Comparison of ENCODE assay signal across 1 cellular context in genomic region chr14:34139160-34140121, GRCh38.
TF ChIP-seq lines count a peak whose summit lies in the region.
"Not testable (repeated sequence)": the region's sequence is repeated elsewhere in the genome, so short reads cannot be mapped to it uniquely, and the experiment has no call there.

No MANE protein-coding gene starts in this region.

TF ChIP-seq in HepG2, 621 proteins besides CTCF, POLR2A, EP300 and RAD21 (continued from another document and continues in another):
- 0 out of 2 replicates have a peak, but pooled peaks have one; percentile 45 for TF ChIP-seq ZNF782 (CRISPR knock-in tag; IDR thresholded peaks at IDR 0.05; ENCODE audit: borderline replicate concordance)
- TF ChIP-seq ARID4A (CRISPR knock-in tag; IDR thresholded peaks at IDR 0.05; ENCODE audit: borderline replicate concordance), result peak; percentile 55; the same call in 1 of the 2 replicates
- TF ChIP-seq, protein P1, sequence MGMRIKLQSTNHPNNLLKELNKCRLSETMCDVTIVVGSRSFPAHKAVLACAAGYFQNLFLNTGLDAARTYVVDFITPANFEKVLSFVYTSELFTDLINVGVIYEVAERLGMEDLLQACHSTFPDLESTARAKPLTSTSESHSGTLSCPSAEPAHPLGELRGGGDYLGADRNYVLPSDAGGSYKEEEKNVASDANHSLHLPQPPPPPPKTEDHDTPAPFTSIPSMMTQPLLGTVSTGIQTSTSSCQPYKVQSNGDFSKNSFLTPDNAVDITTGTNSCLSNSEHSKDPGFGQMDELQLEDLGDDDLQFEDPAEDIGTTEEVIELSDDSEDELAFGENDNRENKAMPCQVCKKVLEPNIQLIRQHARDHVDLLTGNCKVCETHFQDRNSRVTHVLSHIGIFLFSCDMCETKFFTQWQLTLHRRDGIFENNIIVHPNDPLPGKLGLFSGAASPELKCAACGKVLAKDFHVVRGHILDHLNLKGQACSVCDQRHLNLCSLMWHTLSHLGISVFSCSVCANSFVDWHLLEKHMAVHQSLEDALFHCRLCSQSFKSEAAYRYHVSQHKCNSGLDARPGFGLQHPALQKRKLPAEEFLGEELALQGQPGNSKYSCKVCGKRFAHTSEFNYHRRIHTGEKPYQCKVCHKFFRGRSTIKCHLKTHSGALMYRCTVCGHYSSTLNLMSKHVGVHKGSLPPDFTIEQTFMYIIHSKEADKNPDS (CRISPR knock-in tag; IDR thresholded peaks at IDR 0.05), result 0 out of 2 replicates have a peak, but pooled peaks have one; percentile 28
- peak; percentile 83 for TF ChIP-seq ZNF124 (CRISPR knock-in tag; IDR thresholded peaks at IDR 0.05)
- TF ChIP-seq, protein P2, sequence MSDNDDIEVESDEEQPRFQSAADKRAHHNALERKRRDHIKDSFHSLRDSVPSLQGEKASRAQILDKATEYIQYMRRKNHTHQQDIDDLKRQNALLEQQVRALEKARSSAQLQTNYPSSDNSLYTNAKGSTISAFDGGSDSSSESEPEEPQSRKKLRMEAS (IDR thresholded peaks at IDR 0.05), result peak; percentile 20; the same call in 1 of the 2 replicates
- peak; percentile 38; the same call in 1 of the 2 replicates for TF ChIP-seq NFATC3 (CRISPR knock-in tag; IDR thresholded peaks at IDR 0.05)
- TF ChIP-seq ZBTB7A (CRISPR knock-in tag; IDR thresholded peaks at IDR 0.05), result 0 out of 2 replicates have a peak, but pooled peaks have one; percentile 34
- TF ChIP-seq ZNF264 (CRISPR knock-in tag; IDR thresholded peaks at IDR 0.05), result 0 out of 2 replicates have a peak, but pooled peaks have one; percentile 51
- not testable (repeated sequence) for TF ChIP-seq GABPA (IDR thresholded peaks at IDR 0.05; ENCODE audit: low read depth, low read length)
- TF ChIP-seq GABPA (CRISPR knock-in tag; IDR thresholded peaks at IDR 0.05; ENCODE audit: low read depth), result peak; percentile 28; the same call in 1 of the 2 replicates
- peak; percentile 85 for TF ChIP-seq SALL1 (CRISPR knock-in tag; IDR thresholded peaks at IDR 0.05)
- 0 out of 2 replicates have a peak, but pooled peaks have one; percentile 6 for TF ChIP-seq ZNF263 (CRISPR knock-in tag; IDR thresholded peaks at IDR 0.05)
- 0 out of 2 replicates have a peak, but pooled peaks have one; percentile 70 for TF ChIP-seq ETV6 (CRISPR knock-in tag; conservative IDR thresholded peaks at IDR 0.05)
- TF ChIP-seq, protein P3, sequence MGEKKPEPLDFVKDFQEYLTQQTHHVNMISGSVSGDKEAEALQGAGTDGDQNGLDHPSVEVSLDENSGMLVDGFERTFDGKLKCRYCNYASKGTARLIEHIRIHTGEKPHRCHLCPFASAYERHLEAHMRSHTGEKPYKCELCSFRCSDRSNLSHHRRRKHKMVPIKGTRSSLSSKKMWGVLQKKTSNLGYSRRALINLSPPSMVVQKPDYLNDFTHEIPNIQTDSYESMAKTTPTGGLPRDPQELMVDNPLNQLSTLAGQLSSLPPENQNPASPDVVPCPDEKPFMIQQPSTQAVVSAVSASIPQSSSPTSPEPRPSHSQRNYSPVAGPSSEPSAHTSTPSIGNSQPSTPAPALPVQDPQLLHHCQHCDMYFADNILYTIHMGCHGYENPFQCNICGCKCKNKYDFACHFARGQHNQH (CRISPR knock-in tag; IDR thresholded peaks at IDR 0.05), result peak; percentile 79
- 0 out of 2 replicates have a peak, but pooled peaks have one; percentile 45 for TF ChIP-seq MXD4 (CRISPR knock-in tag; IDR thresholded peaks at IDR 0.05)
- TF ChIP-seq GATAD2A (CRISPR knock-in tag; IDR thresholded peaks at IDR 0.05), result peak; percentile 87
- TF ChIP-seq ZNF556 (CRISPR knock-in tag; IDR thresholded peaks at IDR 0.05; ENCODE audit: borderline replicate concordance), result peak; percentile 18; the same call in 1 of the 2 replicates
- TF ChIP-seq ZNF503 (CRISPR knock-in tag; IDR thresholded peaks at IDR 0.05), result peak; percentile 30; the same call in 1 of the 2 replicates
- TF ChIP-seq, protein P4, sequence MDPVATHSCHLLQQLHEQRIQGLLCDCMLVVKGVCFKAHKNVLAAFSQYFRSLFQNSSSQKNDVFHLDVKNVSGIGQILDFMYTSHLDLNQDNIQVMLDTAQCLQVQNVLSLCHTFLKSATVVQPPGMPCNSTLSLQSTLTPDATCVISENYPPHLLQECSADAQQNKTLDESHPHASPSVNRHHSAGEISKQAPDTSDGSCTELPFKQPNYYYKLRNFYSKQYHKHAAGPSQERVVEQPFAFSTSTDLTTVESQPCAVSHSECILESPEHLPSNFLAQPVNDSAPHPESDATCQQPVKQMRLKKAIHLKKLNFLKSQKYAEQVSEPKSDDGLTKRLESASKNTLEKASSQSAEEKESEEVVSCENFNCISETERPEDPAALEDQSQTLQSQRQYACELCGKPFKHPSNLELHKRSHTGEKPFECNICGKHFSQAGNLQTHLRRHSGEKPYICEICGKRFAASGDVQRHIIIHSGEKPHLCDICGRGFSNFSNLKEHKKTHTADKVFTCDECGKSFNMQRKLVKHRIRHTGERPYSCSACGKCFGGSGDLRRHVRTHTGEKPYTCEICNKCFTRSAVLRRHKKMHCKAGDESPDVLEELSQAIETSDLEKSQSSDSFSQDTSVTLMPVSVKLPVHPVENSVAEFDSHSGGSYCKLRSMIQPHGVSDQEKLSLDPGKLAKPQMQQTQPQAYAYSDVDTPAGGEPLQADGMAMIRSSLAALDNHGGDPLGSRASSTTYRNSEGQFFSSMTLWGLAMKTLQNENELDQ (CRISPR knock-in tag; IDR thresholded peaks at IDR 0.05; ENCODE audit: borderline replicate concordance), result 0 out of 2 replicates have a peak, but pooled peaks have one; percentile 9
- peak; percentile 55; the same call in 1 of the 2 replicates for TF ChIP-seq SOX5 (CRISPR knock-in tag; IDR thresholded peaks at IDR 0.05; ENCODE audit: borderline replicate concordance)
- peak; percentile 85 for TF ChIP-seq ELF3 (CRISPR knock-in tag; IDR thresholded peaks at IDR 0.05)
- TF ChIP-seq WIZ (CRISPR knock-in tag; IDR thresholded peaks at IDR 0.05), result peak; percentile 22; the same call in 1 of the 2 replicates
- peak; percentile 71; the same call in 1 of the 2 replicates for TF ChIP-seq KLF12 (CRISPR knock-in tag; IDR thresholded peaks at IDR 0.05; ENCODE audit: borderline replicate concordance)
- peak; percentile 37; the same call in 1 of the 2 replicates for TF ChIP-seq ZNF431 (CRISPR knock-in tag; IDR thresholded peaks at IDR 0.05; ENCODE audit: borderline replicate concordance, low read depth)
- TF ChIP-seq, protein P5, sequence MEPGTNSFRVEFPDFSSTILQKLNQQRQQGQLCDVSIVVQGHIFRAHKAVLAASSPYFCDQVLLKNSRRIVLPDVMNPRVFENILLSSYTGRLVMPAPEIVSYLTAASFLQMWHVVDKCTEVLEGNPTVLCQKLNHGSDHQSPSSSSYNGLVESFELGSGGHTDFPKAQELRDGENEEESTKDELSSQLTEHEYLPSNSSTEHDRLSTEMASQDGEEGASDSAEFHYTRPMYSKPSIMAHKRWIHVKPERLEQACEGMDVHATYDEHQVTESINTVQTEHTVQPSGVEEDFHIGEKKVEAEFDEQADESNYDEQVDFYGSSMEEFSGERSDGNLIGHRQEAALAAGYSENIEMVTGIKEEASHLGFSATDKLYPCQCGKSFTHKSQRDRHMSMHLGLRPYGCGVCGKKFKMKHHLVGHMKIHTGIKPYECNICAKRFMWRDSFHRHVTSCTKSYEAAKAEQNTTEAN (CRISPR knock-in tag; conservative IDR thresholded peaks at IDR 0.05), result peak; percentile 47; the same call in 1 of the 2 replicates
- peak; percentile 57; the same call in 1 of the 2 replicates for TF ChIP-seq ZNF619 (CRISPR knock-in tag; IDR thresholded peaks at IDR 0.05)
- peak; percentile 35 for TF ChIP-seq HNF4A (CRISPR knock-in tag; IDR thresholded peaks at IDR 0.05)
- TF ChIP-seq SPEN (CRISPR knock-in tag; IDR thresholded peaks at IDR 0.05; ENCODE audit: low read depth), result peak; percentile 59; the same call in 1 of the 2 replicates
- TF ChIP-seq CENPT (CRISPR knock-in tag; IDR thresholded peaks at IDR 0.05; ENCODE audit: low read depth), result peak; percentile 72; the same call in 1 of the 2 replicates
- TF ChIP-seq ZNF609 (CRISPR knock-in tag; IDR thresholded peaks at IDR 0.05; ENCODE audit: borderline replicate concordance), result peak; percentile 55
- TF ChIP-seq, protein P6, sequence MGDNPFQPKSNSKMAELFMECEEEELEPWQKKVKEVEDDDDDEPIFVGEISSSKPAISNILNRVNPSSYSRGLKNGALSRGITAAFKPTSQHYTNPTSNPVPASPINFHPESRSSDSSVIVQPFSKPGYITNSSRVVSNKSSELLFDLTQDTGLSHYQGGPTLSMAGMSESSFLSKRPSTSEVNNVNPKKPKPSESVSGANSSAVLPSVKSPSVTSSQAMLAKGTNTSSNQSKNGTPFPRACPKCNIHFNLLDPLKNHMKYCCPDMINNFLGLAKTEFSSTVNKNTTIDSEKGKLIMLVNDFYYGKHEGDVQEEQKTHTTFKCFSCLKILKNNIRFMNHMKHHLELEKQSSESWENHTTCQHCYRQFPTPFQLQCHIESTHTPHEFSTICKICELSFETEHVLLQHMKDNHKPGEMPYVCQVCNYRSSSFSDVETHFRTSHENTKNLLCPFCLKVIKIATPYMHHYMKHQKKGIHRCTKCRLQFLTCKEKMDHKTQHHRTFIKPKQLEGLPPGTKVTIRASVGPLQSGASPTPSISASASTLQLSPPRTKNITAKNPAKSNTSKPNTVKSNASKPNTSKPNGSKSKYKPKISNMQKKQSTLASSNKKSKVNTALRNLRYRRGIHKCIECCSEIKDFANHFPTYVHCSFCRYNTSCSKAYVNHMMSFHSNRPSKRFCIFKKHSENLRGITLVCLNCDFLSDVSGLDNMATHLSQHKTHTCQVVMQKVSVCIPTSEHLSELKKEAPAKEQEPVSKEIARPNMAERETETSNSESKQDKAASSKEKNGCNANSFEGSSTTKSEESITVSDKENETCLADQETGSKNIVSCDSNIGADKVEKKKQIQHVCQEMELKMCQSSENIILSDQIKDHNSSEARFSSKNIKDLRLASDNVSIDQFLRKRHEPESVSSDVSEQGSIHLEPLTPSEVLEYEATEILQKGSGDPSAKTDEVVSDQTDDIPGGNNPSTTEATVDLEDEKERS (CRISPR knock-in tag; IDR thresholded peaks at IDR 0.05), result 0 out of 2 replicates have a peak, but pooled peaks have one; percentile 19
- peak; percentile 56; the same call in 1 of the 2 replicates for TF ChIP-seq ZNF557 (CRISPR knock-in tag; IDR thresholded peaks at IDR 0.05)
- TF ChIP-seq FOXC1 (CRISPR knock-in tag; IDR thresholded peaks at IDR 0.05; ENCODE audit: borderline replicate concordance), result peak; percentile 77; the same call in 1 of the 2 replicates
